17 cellular contexts compared by ENCODE assay signal in genomic region chr2:216756435-216756834, GRCh38.
"Had no signal": no experiment of that assay in that cellular context is flagged by ENCODE, and none has a peak within 500 bp of the region (broad histone marks: within the 10 kb centered on the region; RNA-seq: fewer than 3 reads in every experiment).

No MANE protein-coding gene starts in this region.

- H3K4me3 ChIP-seq: ascending aorta, breast epithelium, tibial artery, vagina had no signal

- H3K9me3 ChIP-seq: ascending aorta, breast epithelium, tibial artery, vagina had no signal

- H3K4me1 ChIP-seq: ascending aorta, breast epithelium had no signal

- DNase-seq: activated CD4-positive, alpha-beta T cell treated with anti-CD3 and anti-CD28 coated beads, Interleukin-2, amount 50 U/mL, for 48 hours; activated naive CD4-positive, alpha-beta T cell treated with anti-CD3 and anti-CD28 coated beads for 36 hours; activated naive CD8-positive, alpha-beta T cell treated with anti-CD3 and anti-CD28 coated beads, Interleukin-2, amount 50 U/mL, for 24 hours; cerebellar nuclear complex; effector memory CD4-positive, alpha-beta T cell; foreskin melanocyte; head of caudate nucleus; immature natural killer cell; stimulated activated CD4-positive, alpha-beta T cell treated with anti-CD3 and anti-CD28 coated beads, Interleukin-15, amount 100 ng/mL, for 24 hours; stimulated activated CD4-positive, alpha-beta T cell treated with anti-CD3 and anti-CD28 coated beads, Interleukin-4, amount 100 ng/mL, for 1 hour; stimulated activated naive B cell treated with anti-CD40 and anti-IgM and Interleukin-4, amounts not matched to agents 10 μg/mL and 1 μg/mL and 100 μg/mL, for 72 hours; tibial artery; WERI-Rb-1 had no signal

- H3K9me3 Mint-ChIP-seq: activated naive CD4-positive, alpha-beta T cell treated with anti-CD3 and anti-CD28 coated beads for 36 hours; activated naive CD8-positive, alpha-beta T cell treated with anti-CD3 and anti-CD28 coated beads, Interleukin-2, amount 50 U/mL, for 24 hours; activated T-helper 17 cell treated with anti-CD3 and anti-CD28 coated beads, Interleukin-2, amount 50 U/mL, for 72 hours had no signal

- H3K27ac Mint-ChIP-seq: activated naive CD4-positive, alpha-beta T cell treated with anti-CD3 and anti-CD28 coated beads for 36 hours; activated naive CD8-positive, alpha-beta T cell treated with anti-CD3 and anti-CD28 coated beads, Interleukin-2, amount 50 U/mL, for 24 hours; activated T-helper 17 cell treated with anti-CD3 and anti-CD28 coated beads, Interleukin-2, amount 50 U/mL, for 72 hours; immature natural killer cell; stimulated activated naive B cell treated with anti-CD40 and anti-IgM and Interleukin-4, amounts not matched to agents 10 μg/mL and 1 μg/mL and 100 μg/mL, for 72 hours had no signal

- H3K27ac ChIP-seq: ascending aorta, breast epithelium, tibial artery, vagina, WERI-Rb-1 had no signal

- H3K4me1 Mint-ChIP-seq: activated naive CD8-positive, alpha-beta T cell treated with anti-CD3 and anti-CD28 coated beads, Interleukin-2, amount 50 U/mL, for 24 hours; activated T-helper 17 cell treated with anti-CD3 and anti-CD28 coated beads, Interleukin-2, amount 50 U/mL, for 72 hours had no signal

- H3K36me3 Mint-ChIP-seq: stimulated activated naive B cell treated with anti-CD40 and anti-IgM and Interleukin-4, amounts not matched to agents 10 μg/mL and 1 μg/mL and 100 μg/mL, for 72 hours had no signal

- ATAC-seq: activated naive CD8-positive, alpha-beta T cell treated with anti-CD3 and anti-CD28 coated beads, Interleukin-2, amount 50 U/mL, for 24 hours; activated T-helper 17 cell treated with anti-CD3 and anti-CD28 coated beads, Interleukin-2, amount 50 U/mL, for 72 hours; stimulated activated naive B cell treated with anti-CD40 and anti-IgM and Interleukin-4, amounts not matched to agents 10 μg/mL and 1 μg/mL and 100 μg/mL, for 72 hours had no signal

- H3K36me3 ChIP-seq: ascending aorta, breast epithelium, tibial artery, vagina, WERI-Rb-1 had no signal

- H3K27me3 ChIP-seq: ascending aorta, breast epithelium, tibial artery, vagina had no signal

- H3K4me3 Mint-ChIP-seq: activated naive CD4-positive, alpha-beta T cell treated with anti-CD3 and anti-CD28 coated beads for 36 hours; activated naive CD8-positive, alpha-beta T cell treated with anti-CD3 and anti-CD28 coated beads, Interleukin-2, amount 50 U/mL, for 24 hours; activated T-helper 17 cell treated with anti-CD3 and anti-CD28 coated beads, Interleukin-2, amount 50 U/mL, for 72 hours; stimulated activated naive B cell treated with anti-CD40 and anti-IgM and Interleukin-4, amounts not matched to agents 10 μg/mL and 1 μg/mL and 100 μg/mL, for 72 hours had no signal
